Comparison of ENCODE assay signal across 1 cellular context in genomic region chr7:18019562-18019961, GRCh38.
TF ChIP-seq lines count a peak whose summit lies in the region.

No MANE protein-coding gene starts in this region.

TF ChIP-seq in HepG2, 621 proteins besides CTCF, POLR2A, EP300 and RAD21 (continued from another document):
- TF ChIP-seq, protein P1, sequence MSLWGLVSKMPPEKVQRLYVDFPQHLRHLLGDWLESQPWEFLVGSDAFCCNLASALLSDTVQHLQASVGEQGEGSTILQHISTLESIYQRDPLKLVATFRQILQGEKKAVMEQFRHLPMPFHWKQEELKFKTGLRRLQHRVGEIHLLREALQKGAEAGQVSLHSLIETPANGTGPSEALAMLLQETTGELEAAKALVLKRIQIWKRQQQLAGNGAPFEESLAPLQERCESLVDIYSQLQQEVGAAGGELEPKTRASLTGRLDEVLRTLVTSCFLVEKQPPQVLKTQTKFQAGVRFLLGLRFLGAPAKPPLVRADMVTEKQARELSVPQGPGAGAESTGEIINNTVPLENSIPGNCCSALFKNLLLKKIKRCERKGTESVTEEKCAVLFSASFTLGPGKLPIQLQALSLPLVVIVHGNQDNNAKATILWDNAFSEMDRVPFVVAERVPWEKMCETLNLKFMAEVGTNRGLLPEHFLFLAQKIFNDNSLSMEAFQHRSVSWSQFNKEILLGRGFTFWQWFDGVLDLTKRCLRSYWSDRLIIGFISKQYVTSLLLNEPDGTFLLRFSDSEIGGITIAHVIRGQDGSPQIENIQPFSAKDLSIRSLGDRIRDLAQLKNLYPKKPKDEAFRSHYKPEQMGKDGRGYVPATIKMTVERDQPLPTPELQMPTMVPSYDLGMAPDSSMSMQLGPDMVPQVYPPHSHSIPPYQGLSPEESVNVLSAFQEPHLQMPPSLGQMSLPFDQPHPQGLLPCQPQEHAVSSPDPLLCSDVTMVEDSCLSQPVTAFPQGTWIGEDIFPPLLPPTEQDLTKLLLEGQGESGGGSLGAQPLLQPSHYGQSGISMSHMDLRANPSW (CRISPR knock-in tag; IDR thresholded peaks at IDR 0.05; ENCODE audit: borderline replicate concordance), result no peak
- TF ChIP-seq CHCHD3 (CRISPR knock-in tag; IDR thresholded peaks at IDR 0.05) (no peak), AGO1 (IDR thresholded peaks at IDR 0.05; ENCODE audit: low read depth, low read length, poor library complexity, severe bottlenecking) (no peak), PRPF4 (IDR thresholded peaks at IDR 0.05; ENCODE audit: low read depth, low read length, poor library complexity, severe bottlenecking) (no peak), FOXO1 (CRISPR knock-in tag; IDR thresholded peaks at IDR 0.05) (no peak), NAIF1 (CRISPR knock-in tag; IDR thresholded peaks at IDR 0.05; ENCODE audit: borderline replicate concordance) (no peak), SP4 (CRISPR knock-in tag; IDR thresholded peaks at IDR 0.05) (no peak), ZNF552 (CRISPR knock-in tag; IDR thresholded peaks at IDR 0.05; ENCODE audit: borderline replicate concordance) (no peak), THAP11 (CRISPR knock-in tag; IDR thresholded peaks at IDR 0.05) (no peak), NCOR1 (IDR thresholded peaks at IDR 0.05; ENCODE audit: borderline replicate concordance, low read length) (no peak), ZNF383 (CRISPR knock-in tag; IDR thresholded peaks at IDR 0.05; ENCODE audit: borderline replicate concordance) (no peak)
TF ChIP-seq in HepG2: peak in this region for 0.
